6 cellular contexts compared by ENCODE assay signal in genomic region chr2:74548285-74548918, GRCh38.
DNase-seq lines count a peak whose midpoint lies in the region; FAIRE-seq and TF ChIP-seq lines count a peak whose summit lies in the region.

No MANE protein-coding gene starts in this region.

- no peaks in the 10 kb centered on the region for H3K36me3 ChIP-seq in SU-DHL-6 (ENCODE audit: low read length)

- DNase-seq in DMS79 (lab: John Stamatoyannopoulos, UW) (peak; percentile 23), left kidney (ENCODE audit: low read depth, low spot score) (peak; percentile 68), NCI-H1930 (lab: John Stamatoyannopoulos, UW) (no peak), NCI-H2081 (lab: John Stamatoyannopoulos, UW) (no peak), D721Med (ENCODE audit: insufficient read length, low spot score) (no peak)

- TF ChIP-seq CTCF in SU-DHL-6 (IDR thresholded peaks at IDR 0.05; ENCODE audit: insufficient read depth, low read length, poor library complexity, severe bottlenecking) (no peak), D721Med (IDR thresholded peaks at IDR 0.05; ENCODE audit: insufficient read depth, missing control alignments) (no peak)

- H3K27ac ChIP-seq in SU-DHL-6 (ENCODE audit: low read depth, low read length), result no peak overlapping the region

- no peak overlapping the region for H2AFZ ChIP-seq in SU-DHL-6 (ENCODE audit: low read depth, low read length, severe bottlenecking)

- no peaks in the 10 kb centered on the region for H3K27me3 ChIP-seq in SU-DHL-6 (ENCODE audit: low read length)

- FAIRE-seq in D721Med (lab: Jason Lieb, UNC), result no peak

- no peak overlapping the region for H3K4me3 ChIP-seq in SU-DHL-6 (ENCODE audit: insufficient read depth, low read length, poor library complexity, severe bottlenecking)

- H3K9me3 ChIP-seq in SU-DHL-6 (ENCODE audit: insufficient read depth, low read length), result no peaks in the 10 kb centered on the region

- peak overlapping the region; percentile 24 for H3K4me2 ChIP-seq in SU-DHL-6 (ENCODE audit: low read depth, low read length, poor library complexity, severe bottlenecking)

- no peaks in the 10 kb centered on the region for H3K79me2 ChIP-seq in SU-DHL-6 (ENCODE audit: insufficient read depth, low read length)

- no peaks in the 10 kb centered on the region for H4K20me1 ChIP-seq in SU-DHL-6 (ENCODE audit: low read depth, low read length)

- no peak overlapping the region for H3K9ac ChIP-seq in SU-DHL-6 (ENCODE audit: low read length)

- H3F3A ChIP-seq in SU-DHL-6 (ENCODE audit: insufficient read depth), result no peaks in the 10 kb centered on the region

- no peaks in the 10 kb centered on the region for H3K9me2 ChIP-seq in SU-DHL-6 (replicated peaks; ENCODE audit: insufficient read depth, low read length)

Comparison
In these comparisons a context has a peak if more than half of its experiments do, and no peak if none do; other contexts are left out.
1. DNase-seq: peak in DMS79 (single experiment) and left kidney (single experiment); none in NCI-H1930 (0 of 2), NCI-H2081 (0 of 2) and D721Med (single experiment).